26 cellular contexts compared by ENCODE assay signal in genomic region chr12:111720457-111720856, GRCh38.
"Had no signal": no experiment of that assay in that cellular context is flagged by ENCODE, and none has a peak within 500 bp of the region (broad histone marks: within the 10 kb centered on the region; RNA-seq: fewer than 3 reads in every experiment).

No MANE protein-coding gene starts in this region.

- H3K9me3 ChIP-seq: body of pancreas, colonic mucosa, esophagus squamous epithelium had no signal

- H3K4me3 ChIP-seq: body of pancreas, colonic mucosa, esophagus squamous epithelium had no signal

- H3K27ac ChIP-seq: body of pancreas, colonic mucosa, epithelial cell of prostate, esophagus squamous epithelium, WERI-Rb-1 had no signal

- DNase-seq: activated B cell treated with CpG ODN at 0.5 μM for 24 hours; activated CD4-positive, alpha-beta T cell treated with anti-CD3 and anti-CD28 coated beads for 48 hours; activated CD4-positive, alpha-beta T cell treated with anti-CD3 and anti-CD28 coated beads, Interleukin-2, amount 50 U/mL, for 1 hour; activated CD4-positive, alpha-beta T cell treated with anti-CD3 and anti-CD28 coated beads, Interleukin-2, amount 50 U/mL, for 48 hours; activated CD8-positive, alpha-beta memory T cell treated with anti-CD3 and anti-CD28 coated beads for 24 hours; activated CD8-positive, alpha-beta T cell treated with anti-CD3 and anti-CD28 coated beads for 36 hours; activated effector memory CD4-positive, alpha-beta T cell treated with Interleukin-2 at 50 U/mL for 16 hours; activated gamma-delta T cell treated with Interleukin-2 at 50 U/mL for 16 hours; activated naive CD4-positive, alpha-beta T cell treated with anti-CD3 and anti-CD28 coated beads, Interleukin-2, amount 50 U/mL, for 16 hours; activated naive CD4-positive, alpha-beta T cell treated with Interleukin-2 at 50 U/mL for 16 hours; activated T-cell treated with anti-CD3 and anti-CD28 coated beads, Interleukin-2, amount 50 U/mL, for 4 hours; amygdala; aorta; body of pancreas; caudate nucleus; colonic mucosa; effector CD8-positive, alpha-beta T cell; esophagus squamous epithelium; head of caudate nucleus; T-helper 1 cell; T-helper 17 cell; T1000; WERI-Rb-1 had no signal

- H3K36me3 ChIP-seq: colonic mucosa had no signal

- ATAC-seq: activated CD4-positive, CD25-positive, alpha-beta regulatory T cell treated with anti-CD3 and anti-CD28 coated beads, Interleukin-2, amount 50 U/mL, for 24 hours; activated CD8-positive, alpha-beta T cell treated with anti-CD3 and anti-CD28 coated beads for 36 hours; activated T-cell treated with anti-CD3 and anti-CD28 coated beads, Interleukin-2, amount 50 U/mL, for 4 hours; activated T-helper 17 cell treated with anti-CD3 and anti-CD28 coated beads, Interleukin-2, amount 50 U/mL, for 72 hours; body of pancreas; T-helper 17 cell had no signal

- H3K4me1 ChIP-seq: body of pancreas, colonic mucosa, esophagus squamous epithelium had no signal

- H3K27me3 ChIP-seq: body of pancreas, colonic mucosa, esophagus squamous epithelium had no signal
